Comparison of ENCODE assay signal across 3 cellular contexts in the genomic region with DNA sequence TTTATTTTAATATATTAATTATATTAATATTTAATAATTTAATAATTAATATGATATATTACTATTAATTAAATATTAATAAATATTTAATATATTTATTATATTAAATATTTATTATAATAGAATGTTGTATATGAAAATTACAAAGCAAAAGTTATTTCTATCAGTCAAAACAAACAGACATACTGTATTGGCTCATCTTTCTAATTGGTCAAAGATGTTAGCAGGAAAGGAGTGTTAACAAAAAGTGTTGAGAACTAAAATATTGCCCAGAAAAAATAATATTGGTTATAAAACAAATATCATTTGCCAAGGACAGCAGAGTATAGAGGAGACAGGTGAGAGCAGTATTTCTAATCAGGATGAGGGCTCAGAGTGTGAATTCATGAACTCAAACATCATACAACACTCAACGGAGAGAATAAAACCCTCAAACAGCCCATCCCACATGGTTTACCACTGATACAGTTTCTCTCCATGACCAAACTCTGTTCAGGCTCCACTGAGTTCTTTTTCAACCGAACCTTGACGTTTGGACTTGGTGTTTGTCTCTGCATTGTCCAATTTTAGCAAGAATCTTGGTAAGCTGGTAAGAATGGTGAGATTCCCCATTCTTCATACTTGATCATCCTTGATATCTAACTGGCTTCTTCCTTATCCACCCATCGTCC.
TF ChIP-seq lines count a peak whose summit lies in the region.

No MANE protein-coding gene starts in this region.

TF ChIP-seq in SK-N-SH treated with all-trans-retinoic acid at 6 μM for 48 hours, 23 proteins besides CTCF, POLR2A, EP300 and RAD21 (continues in another document):
- TF ChIP-seq ZNF565 (CRISPR knock-in tag; conservative IDR thresholded peaks at IDR 0.05; ENCODE audit: low read depth) (no peak), ISL1 (CRISPR knock-in tag; IDR thresholded peaks at IDR 0.05) (no peak), ARNTL (CRISPR knock-in tag; IDR thresholded peaks at IDR 0.05; ENCODE audit: borderline replicate concordance, low read depth) (no peak), SNAI2 (CRISPR knock-in tag; IDR thresholded peaks at IDR 0.05) (no peak), ESRRG (CRISPR knock-in tag; IDR thresholded peaks at IDR 0.05) (no peak), GLIS3 (CRISPR knock-in tag; IDR thresholded peaks at IDR 0.05) (no peak), BACH2 (CRISPR knock-in tag; IDR thresholded peaks at IDR 0.05; ENCODE audit: borderline replicate concordance) (no peak), CREB5 (CRISPR knock-in tag; IDR thresholded peaks at IDR 0.05; ENCODE audit: low read depth) (no peak), CSRNP3 (CRISPR knock-in tag; IDR thresholded peaks at IDR 0.05) (no peak), ZFP3 (CRISPR knock-in tag; IDR thresholded peaks at IDR 0.05) (no peak), TOX (CRISPR knock-in tag; IDR thresholded peaks at IDR 0.05; ENCODE audit: borderline replicate concordance) (no peak), RARB (CRISPR knock-in tag; IDR thresholded peaks at IDR 0.05) (no peak), TCF4 (CRISPR knock-in tag; IDR thresholded peaks at IDR 0.05; ENCODE audit: borderline replicate concordance) (no peak)
- TF ChIP-seq, protein P1, sequence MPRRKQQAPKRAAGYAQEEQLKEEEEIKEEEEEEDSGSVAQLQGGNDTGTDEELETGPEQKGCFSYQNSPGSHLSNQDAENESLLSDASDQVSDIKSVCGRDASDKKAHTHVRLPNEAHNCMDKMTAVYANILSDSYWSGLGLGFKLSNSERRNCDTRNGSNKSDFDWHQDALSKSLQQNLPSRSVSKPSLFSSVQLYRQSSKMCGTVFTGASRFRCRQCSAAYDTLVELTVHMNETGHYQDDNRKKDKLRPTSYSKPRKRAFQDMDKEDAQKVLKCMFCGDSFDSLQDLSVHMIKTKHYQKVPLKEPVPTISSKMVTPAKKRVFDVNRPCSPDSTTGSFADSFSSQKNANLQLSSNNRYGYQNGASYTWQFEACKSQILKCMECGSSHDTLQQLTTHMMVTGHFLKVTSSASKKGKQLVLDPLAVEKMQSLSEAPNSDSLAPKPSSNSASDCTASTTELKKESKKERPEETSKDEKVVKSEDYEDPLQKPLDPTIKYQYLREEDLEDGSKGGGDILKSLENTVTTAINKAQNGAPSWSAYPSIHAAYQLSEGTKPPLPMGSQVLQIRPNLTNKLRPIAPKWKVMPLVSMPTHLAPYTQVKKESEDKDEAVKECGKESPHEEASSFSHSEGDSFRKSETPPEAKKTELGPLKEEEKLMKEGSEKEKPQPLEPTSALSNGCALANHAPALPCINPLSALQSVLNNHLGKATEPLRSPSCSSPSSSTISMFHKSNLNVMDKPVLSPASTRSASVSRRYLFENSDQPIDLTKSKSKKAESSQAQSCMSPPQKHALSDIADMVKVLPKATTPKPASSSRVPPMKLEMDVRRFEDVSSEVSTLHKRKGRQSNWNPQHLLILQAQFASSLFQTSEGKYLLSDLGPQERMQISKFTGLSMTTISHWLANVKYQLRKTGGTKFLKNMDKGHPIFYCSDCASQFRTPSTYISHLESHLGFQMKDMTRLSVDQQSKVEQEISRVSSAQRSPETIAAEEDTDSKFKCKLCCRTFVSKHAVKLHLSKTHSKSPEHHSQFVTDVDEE (CRISPR knock-in tag; IDR thresholded peaks at IDR 0.05), result no peak

TF ChIP-seq in SK-N-SH, 30 proteins besides CTCF, POLR2A, EP300 and RAD21:
- TF ChIP-seq YY1 (IDR thresholded peaks at IDR 0.05; ENCODE audit: low read depth) (no peak), EZH2phosphoT487 (IDR thresholded peaks at IDR 0.05; ENCODE audit: borderline replicate concordance, low read depth) (no peak), FOXM1 (IDR thresholded peaks at IDR 0.05; ENCODE audit: low read depth) (no peak), NFIC (IDR thresholded peaks at IDR 0.05; ENCODE audit: borderline replicate concordance) (no peak), SMC3 (IDR thresholded peaks at IDR 0.05; ENCODE audit: low read depth, low read length) (no peak)
- TF ChIP-seq, protein P2, sequence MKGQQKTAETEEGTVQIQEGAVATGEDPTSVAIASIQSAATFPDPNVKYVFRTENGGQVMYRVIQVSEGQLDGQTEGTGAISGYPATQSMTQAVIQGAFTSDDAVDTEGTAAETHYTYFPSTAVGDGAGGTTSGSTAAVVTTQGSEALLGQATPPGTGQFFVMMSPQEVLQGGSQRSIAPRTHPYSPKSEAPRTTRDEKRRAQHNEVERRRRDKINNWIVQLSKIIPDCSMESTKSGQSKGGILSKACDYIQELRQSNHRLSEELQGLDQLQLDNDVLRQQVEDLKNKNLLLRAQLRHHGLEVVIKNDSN (IDR thresholded peaks at IDR 0.05; ENCODE audit: borderline replicate concordance, low read depth), result no peak
TF ChIP-seq in SK-N-SH: peak in this region for 0.

TF ChIP-seq in K562, 482 proteins besides CTCF, POLR2A, EP300 and RAD21:
- no peak for TF ChIP-seq HDAC8 (tag; IDR thresholded peaks at IDR 0.05)
- TF ChIP-seq BDP1 (IDR thresholded peaks at IDR 0.05; ENCODE audit: insufficient read depth, insufficient read length), result peak; percentile 13
